In the genomic region with DNA sequence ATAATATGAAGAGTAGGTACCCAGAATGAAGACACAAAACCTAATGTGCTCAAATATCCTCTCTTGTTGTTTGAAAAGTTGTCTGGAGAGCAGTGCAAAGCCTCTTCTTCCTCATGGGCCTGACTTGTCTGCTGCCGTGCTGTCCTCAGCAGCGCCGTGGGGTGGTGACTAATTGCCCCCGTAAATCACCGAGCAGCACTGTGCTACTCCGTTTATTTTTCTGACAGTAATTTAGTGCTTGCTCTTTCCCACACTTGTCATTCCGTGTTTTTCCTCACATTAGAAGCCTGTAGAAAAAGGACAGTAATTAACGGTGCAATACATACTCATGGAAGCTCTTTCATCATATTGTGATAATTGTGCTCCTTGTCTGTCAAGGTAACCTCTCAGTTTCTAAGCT, we compare ENCODE assay signal across 20 cellular contexts.
A peak's percentile ranks its signal among the peaks of the same experiment; 100 is the strongest.
DNase-seq lines count a peak whose midpoint lies in the region; ATAC-seq lines count a peak whose summit lies in the region.
"Had no signal": no experiment of that assay in that cellular context is flagged by ENCODE, and none has a peak within 500 bp of the region (broad histone marks: within the 10 kb centered on the region; RNA-seq: fewer than 3 reads in every experiment).

No MANE protein-coding gene starts in this region.

- H3K4me1 Mint-ChIP-seq in activated CD8-positive, alpha-beta memory T cell treated with anti-CD3 and anti-CD28 coated beads, Interleukin-2, amount 10 ng/mL, durations not matched to agents 7 days and 5 days = peaks cover 13% of the 10 kb centered on the region

- peak; percentile 54 for DNase-seq in NCI-H1105 treated with DMSO at 0.1 percent for 48 hours (lab: John Stamatoyannopoulos, UW)
- DNase-seq in NCI-H1105 (lab: John Stamatoyannopoulos, UW) = no peak
- peak in 2 of 3 experiments; percentile 74 to 94 for DNase-seq in NCI-H1417 (lab: John Stamatoyannopoulos, UW)
- DNase-seq in RPMI7951 (ENCODE audit: low read depth) = peak; percentile 42
- peak; percentile 49 for DNase-seq in retina
- no peak for DNase-seq in activated CD8-positive, alpha-beta memory T cell treated with anti-CD3 and anti-CD28 coated beads, Interleukin-2, amount 10 ng/mL, durations not matched to agents 7 days and 5 days
- DNase-seq in NCI-H524 (lab: John Stamatoyannopoulos, UW) = no peak
- no peak for DNase-seq in SK-N-DZ (ENCODE audit: low spot score)
- DNase-seq: 8988T; activated B cell treated with CpG ODN at 0.5 μM for 24 hours; activated gamma-delta T cell treated with Interleukin-2 at 50 U/mL for 16 hours; activated naive CD8-positive, alpha-beta T cell treated with anti-CD3 and anti-CD28 coated beads, Interleukin-2, amount 50 U/mL, for 24 hours; activated T-cell treated with anti-CD3 and anti-CD28 coated beads, Interleukin-2, amount 50 U/mL, for 1 hour; DMS79; lower lobe of right lung; posterior cingulate gyrus; SHP77; stimulated activated naive CD8-positive, alpha-beta T cell treated with anti-CD3 and anti-CD28 coated beads, Interleukin-15, amount 100 ng/mL, for 72 hours; SW 1271 had no signal

- H3K36me3 Mint-ChIP-seq in activated CD8-positive, alpha-beta memory T cell treated with anti-CD3 and anti-CD28 coated beads, Interleukin-2, amount 10 ng/mL, durations not matched to agents 7 days and 5 days = peaks cover 7% of the 10 kb centered on the region

- no peak for ATAC-seq in activated CD8-positive, alpha-beta memory T cell treated with anti-CD3 and anti-CD28 coated beads, Interleukin-2, amount 10 ng/mL, durations not matched to agents 7 days and 5 days
- ATAC-seq: activated naive CD8-positive, alpha-beta T cell treated with anti-CD3 and anti-CD28 coated beads, Interleukin-2, amount 50 U/mL, for 24 hours; lower lobe of right lung; sciatic nerve; stimulated activated naive CD8-positive, alpha-beta T cell treated with anti-CD3 and anti-CD28 coated beads, Interleukin-15, amount 100 ng/mL, for 72 hours had no signal

- H3K4me3 Mint-ChIP-seq in activated CD8-positive, alpha-beta memory T cell treated with anti-CD3 and anti-CD28 coated beads, Interleukin-2, amount 10 ng/mL, durations not matched to agents 7 days and 5 days = no peak overlapping the region
- H3K4me3 Mint-ChIP-seq: activated B cell treated with CpG ODN at 0.5 μM for 24 hours; activated naive CD8-positive, alpha-beta T cell treated with anti-CD3 and anti-CD28 coated beads, Interleukin-2, amount 50 U/mL, for 24 hours; stimulated activated naive CD8-positive, alpha-beta T cell treated with anti-CD3 and anti-CD28 coated beads, Interleukin-15, amount 100 ng/mL, for 72 hours had no signal

- CTCF ChIA-PET in activated CD8-positive, alpha-beta memory T cell treated with anti-CD3 and anti-CD28 coated beads, Interleukin-2, amount 10 ng/mL, durations not matched to agents 7 days and 5 days (lab: Charles Lee) = interaction anchor here (0.7 to 1.3 kb wide), 2 partner anchors 20 to 104 kb away, joined by 3 read pairs; no protein-coding TSS in a partner anchor

- peaks cover 2% of the 10 kb centered on the region for H3K9me3 Mint-ChIP-seq in activated CD8-positive, alpha-beta memory T cell treated with anti-CD3 and anti-CD28 coated beads, Interleukin-2, amount 10 ng/mL, durations not matched to agents 7 days and 5 days (ENCODE audit: low read depth)
- H3K9me3 Mint-ChIP-seq: activated B cell treated with CpG ODN at 0.5 μM for 24 hours; activated naive CD8-positive, alpha-beta T cell treated with anti-CD3 and anti-CD28 coated beads, Interleukin-2, amount 50 U/mL, for 24 hours had no signal

- peaks cover 86% of the 10 kb centered on the region for H3K27me3 Mint-ChIP-seq in activated CD8-positive, alpha-beta memory T cell treated with anti-CD3 and anti-CD28 coated beads, Interleukin-2, amount 10 ng/mL, durations not matched to agents 7 days and 5 days

- no peak overlapping the region for H3K27ac Mint-ChIP-seq in activated CD8-positive, alpha-beta memory T cell treated with anti-CD3 and anti-CD28 coated beads, Interleukin-2, amount 10 ng/mL, durations not matched to agents 7 days and 5 days
- H3K27ac Mint-ChIP-seq: activated B cell treated with CpG ODN at 0.5 μM for 24 hours; activated naive CD8-positive, alpha-beta T cell treated with anti-CD3 and anti-CD28 coated beads, Interleukin-2, amount 50 U/mL, for 24 hours; stimulated activated naive CD8-positive, alpha-beta T cell treated with anti-CD3 and anti-CD28 coated beads, Interleukin-15, amount 100 ng/mL, for 72 hours had no signal

Comparison
In these comparisons a context has a peak if more than half of its experiments do, and no peak if none do; other contexts are left out.
1. DNase-seq: peak in NCI-H1105 treated with DMSO at 0.1 percent for 48 hours (single experiment), NCI-H1417 (2 of 3), RPMI7951 (single experiment) and retina (single experiment); none in NCI-H1105 (single experiment), activated CD8-positive, alpha-beta memory T cell treated with anti-CD3 and anti-CD28 coated beads, Interleukin-2, amount 10 ng/mL, durations not matched to agents 7 days and 5 days (single experiment), NCI-H524 (0 of 2) and SK-N-DZ (single experiment).